ENCODE assay signal across 7 cellular contexts in genomic region chr13:32309812-32310706, GRCh38. TPM values are rescaled to one million over a fixed set of nuclear protein-coding genes. Genes with fewer than 3 reads are reported as not detected.
DNase-seq lines count a peak whose midpoint lies in the region; ATAC-seq and TF ChIP-seq lines count a peak whose summit lies in the region.

No MANE protein-coding gene starts in this region.

- peak overlapping the region; percentile 64 for H3K18ac ChIP-seq in IMR-90 (ENCODE audit: low read depth, low read length)

- peak overlapping the region; percentile 69 for H3K4me2 ChIP-seq in IMR-90 (ENCODE audit: low read depth, low read length)

- H2AK9ac ChIP-seq in IMR-90 (replicated peaks; ENCODE audit: low read depth, low read length, poor library complexity), result peak overlapping the region; percentile 26

- H3K4ac ChIP-seq in IMR-90 (ENCODE audit: low read depth, low read length), result peak overlapping the region; percentile 77

- no peak overlapping the region; the same call in 1 of the 2 replicates for H3K56ac ChIP-seq in IMR-90 (ENCODE audit: extremely low read depth, insufficient read depth, low read length)

- no peak overlapping the region for H3K4me3 ChIP-seq in IMR-90 (ENCODE audit: insufficient read depth, low read depth, low read length)
- no peak overlapping the region for H3K4me3 ChIP-seq in epithelial cell of esophagus (ENCODE audit: low read length)

- peak overlapping the region in 1 of 2 experiments; percentile 81; a peak in 2 of 4 replicates for H4K8ac ChIP-seq in IMR-90 (ENCODE audit: low read depth in 2 of 2, low read length in 2 of 2)

- dilution Hi-C loops in IMR-90 (cut with HindIII; ENCODE audit: low sequenced_read_pairs, unreplicated experiment), result no loop called here

- 48% methylated on average over 8 of the region's 19 CpGs; no CpG with 5 or more reads in 1 of the 2 experiments for WGBS in IMR-90 (ENCODE audit: extremely low coverage in 2 of 2, insufficient read length in 1 of 2), 2 experiments

- DNase-seq in EH (ENCODE audit: low read depth) (peak; percentile 70), IMR-90 (peak; percentile 72), SKM-1 (lab: John Stamatoyannopoulos, UW; ENCODE audit: unreplicated experiment) (peak; percentile 78), epithelial cell of esophagus (ENCODE audit: low read depth) (peak; percentile 65), myocyte (ENCODE audit: low read depth) (peak; percentile 68), NCI-H2029 (lab: John Stamatoyannopoulos, UW) (no peak)

- peak; percentile 73 for TF ChIP-seq RAD21 in IMR-90 (IDR thresholded peaks at IDR 0.05; ENCODE audit: low read length)

- H3K23ac ChIP-seq in IMR-90 (ENCODE audit: low read depth, low read length), result no peak overlapping the region; the same call in 1 of the 2 replicates

- H4K91ac ChIP-seq in IMR-90 (ENCODE audit: insufficient read depth, low read depth, low read length), result peak overlapping the region; percentile 16; the same call in 1 of the 2 replicates

- peak overlapping the region; percentile 7; the same call in 1 of the 2 replicates for H3K27ac ChIP-seq in IMR-90 (ENCODE audit: insufficient read depth, low read length)

- H3K36me3 ChIP-seq in IMR-90 (ENCODE audit: control insufficient read depth, insufficient read depth, low read length), result no peaks in the 10 kb centered on the region

- CTCF ChIA-PET in IMR-90 (lab: Yijun Ruan, JAX), result interaction anchor here (1.0 kb wide), 1 partner anchor 278 kb away, joined by 3 read pairs; no protein-coding TSS in a partner anchor

- H3K9ac ChIP-seq in IMR-90 (ENCODE audit: low read depth, low read length), result 0 out of 2 replicates have a peak overlapping the region, but pooled peaks have one; percentile 28

- intact Hi-C loops in IMR-90 (cut with micrococcal nuclease), result loop anchor here (1.0 to 5.0 kb wide), 6 partner anchors 48 to 400 kb away; partner anchors contain the start of gene FRY

- H2BK15ac ChIP-seq in IMR-90 (ENCODE audit: low read depth, low read length), result peak overlapping the region; percentile 80; the same call in 1 of the 3 replicates

- H4K5ac ChIP-seq in IMR-90 (ENCODE audit: low read depth, low read length), result peak overlapping the region; percentile 97

- H3K9me1 ChIP-seq in IMR-90 (ENCODE audit: insufficient read depth, low read length), result 0 out of 2 replicates have a peak, but pooled peaks cover 2% of the 10 kb centered on the region

- ATAC-seq in GM19438 (IDR thresholded peaks at IDR 0.05; ENCODE audit: low read depth, unreplicated experiment), result peak; percentile 58
- peak; percentile 96 for ATAC-seq in IMR-90 (ENCODE audit: low read depth)

- peak overlapping the region; percentile 73 for H2BK120ac ChIP-seq in IMR-90 (ENCODE audit: low read depth, low read length)

- BruUV-seq in IMR-90 (replicated peaks; lab: Mats Ljungman, UMichigan), result no TSS peak

- H3K14ac ChIP-seq in IMR-90 (replicated peaks; ENCODE audit: low read depth, low read length), result 0 out of 2 replicates have a peak overlapping the region, but pooled peaks have one; percentile 34

- peaks cover 7% of the 10 kb centered on the region for H3K4me1 ChIP-seq in IMR-90 (ENCODE audit: control insufficient read depth, insufficient read depth, low read length)

- no peak overlapping the region for H2BK5ac ChIP-seq in IMR-90 (ENCODE audit: low read depth, low read length, poor library complexity, severe bottlenecking)

- POLR2A ChIA-PET in IMR-90 (lab: Charles Lee; ENCODE audit: unreplicated experiment), result no interaction called here

- no peaks in the 10 kb centered on the region for H3K27me3 ChIP-seq in IMR-90 (ENCODE audit: control insufficient read depth, insufficient read depth, low read length)

- in situ Hi-C loops in IMR-90 (cut with MboI; ENCODE audit: low sequenced_read_pairs), result loop anchor here (5.0 kb wide), 2 partner anchors 288 to 398 kb away; no protein-coding TSS in a partner anchor

- TF ChIP-seq CTCF in IMR-90 (conservative IDR thresholded peaks at IDR 0.05; ENCODE audit: low read depth, low read length) (peak; percentile 78), epithelial cell of esophagus (IDR thresholded peaks at IDR 0.05; ENCODE audit: insufficient read depth, low read depth, low read length, missing control alignments) (peak; percentile 75)

- peaks cover 0 to 6% of the 10 kb centered on the region in 2 experiments; a peak in 1 of 4 replicates for H3K79me1 ChIP-seq in IMR-90 (ENCODE audit: low read depth in 1 of 2, low read length in 2 of 2)

- no peaks in the 10 kb centered on the region for H3K9me3 ChIP-seq in IMR-90 (ENCODE audit: control insufficient read depth, insufficient read depth, low read length)

- TF ChIP-seq POLR2A in IMR-90 (IDR thresholded peaks at IDR 0.05; ENCODE audit: low read depth, low read length), result no peak

- H2BK20ac ChIP-seq in IMR-90 (ENCODE audit: low read depth, low read length), result peak overlapping the region; percentile 71

- peak overlapping the region; percentile 63; the same call in 1 of the 2 replicates for H2AK5ac ChIP-seq in IMR-90 (ENCODE audit: low read depth, low read length)

- H2AFZ ChIP-seq in IMR-90 (replicated peaks; ENCODE audit: low read length, poor library complexity), result peak overlapping the region; percentile 76

- H4K20me1 ChIP-seq in IMR-90 (ENCODE audit: insufficient read depth, low read length), result no peaks in the 10 kb centered on the region

TF ChIP-seq in IMR-90, 13 proteins besides CTCF, POLR2A, EP300 and RAD21:
- TF ChIP-seq CEBPB (IDR thresholded peaks at IDR 0.05; ENCODE audit: low read depth, low read length), result 0 out of 2 replicates have a peak, but pooled peaks have one; percentile 21
- TF ChIP-seq FOS (IDR thresholded peaks at IDR 0.05; ENCODE audit: low read depth, low read length), result no peak
- no peak for TF ChIP-seq MAFK (IDR thresholded peaks at IDR 0.05; ENCODE audit: low read depth, low read length)
- 0 out of 2 replicates have a peak, but pooled peaks have one; percentile 6 for TF ChIP-seq MAZ (IDR thresholded peaks at IDR 0.05; ENCODE audit: borderline replicate concordance, low read depth, low read length)
- no peak for TF ChIP-seq NFE2L2 (IDR thresholded peaks at IDR 0.05; ENCODE audit: low read depth, low read length)
- no peak for TF ChIP-seq RCOR1 (IDR thresholded peaks at IDR 0.05; ENCODE audit: insufficient replicate concordance, low read length)
- no peak for TF ChIP-seq ELK1 (IDR thresholded peaks at IDR 0.05; ENCODE audit: borderline replicate concordance, low read depth, low read length)
- peak; percentile 87 for TF ChIP-seq SMC3 (IDR thresholded peaks at IDR 0.05; ENCODE audit: low read depth, low read length)
- TF ChIP-seq BHLHE40 (IDR thresholded peaks at IDR 0.05; ENCODE audit: low read depth, low read length), result no peak

RNA-seq across cellular contexts. Expression of gene ZAR1L, which starts 5.1 kb away (rescaled TPM):
- not detected in 2 replicates for total RNA-seq in IMR-90 (2012; rRNA removed)
- not detected in 2 replicates for polyA plus RNA-seq in IMR-90 (2012; rRNA removed)
- not detected in 2 replicates for polyA plus RNA-seq in IMR-90 (2012; cell fraction: cytosol; rRNA removed)
- polyA plus RNA-seq in IMR-90 (2012; cell fraction: nucleus; rRNA removed; ENCODE audit: low replicate concordance), result not detected in 2 replicates
- total RNA-seq in myocyte, result not detected in 2 replicates
- not detected for polyA plus RNA-seq in myocyte (2012)

RNA-seq across cellular contexts. Expression of gene BRCA2, which starts 5.2 kb away (rescaled TPM):
- 9.7 and 11.7 TPM in 2 replicates for total RNA-seq in IMR-90 (2012; rRNA removed)
- 2.0 and 2.1 TPM in 2 replicates for polyA plus RNA-seq in IMR-90 (2012; rRNA removed)
- 0.13 and 0.77 TPM in 2 replicates for polyA plus RNA-seq in IMR-90 (2012; cell fraction: cytosol; rRNA removed)
- polyA plus RNA-seq in IMR-90 (2012; cell fraction: nucleus; rRNA removed; ENCODE audit: low replicate concordance), result 0.28 and 3.1 TPM in 2 replicates
- 1.9 and 4.9 TPM in 2 replicates for total RNA-seq in myocyte
- 0.21 TPM for polyA plus RNA-seq in myocyte (2012)
